Comparison of ENCODE assay signal across 8 cellular contexts in the genomic region with DNA sequence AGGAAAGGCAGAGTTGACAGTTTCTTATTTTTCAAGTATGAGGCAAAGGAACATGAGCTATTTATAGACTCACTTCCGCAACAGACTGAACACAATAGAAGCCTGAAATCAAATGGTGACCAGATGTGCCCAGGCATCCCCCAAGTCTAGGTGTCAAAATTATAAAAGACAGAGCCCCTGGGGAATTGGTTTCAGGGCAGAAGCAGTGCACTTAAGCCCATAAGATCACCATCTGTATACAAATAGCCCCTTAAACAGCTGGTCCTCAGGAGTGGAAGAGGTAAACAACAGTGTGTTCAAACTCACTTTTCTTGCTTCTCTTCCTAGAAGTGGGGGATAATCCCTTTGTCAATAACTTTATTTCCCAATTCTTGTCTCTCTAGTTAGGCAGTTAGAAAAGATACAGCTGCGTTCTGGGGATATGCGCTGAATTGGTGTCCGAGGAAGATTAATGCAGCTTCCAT. TPM values are rescaled to one million over a fixed set of nuclear protein-coding genes. Genes with fewer than 3 reads are reported as not detected.
DNase-seq lines count a peak whose midpoint lies in the region; ATAC-seq and TF ChIP-seq lines count a peak whose summit lies in the region.

No MANE protein-coding gene starts in this region.

- ATAC-seq in stimulated activated naive CD8-positive, alpha-beta T cell treated with anti-CD3 and anti-CD28 coated beads, Interleukin-15, Interleukin-2, amounts not matched to agents 100 U/mL and 50 U/mL, for 24 hours: no peak
- peak; percentile 56 to 62 for ATAC-seq in left cardiac atrium
- ATAC-seq in HG03095 (IDR thresholded peaks at IDR 0.05; ENCODE audit: unreplicated experiment): no peak
- no peak for ATAC-seq in HG03280 (IDR thresholded peaks at IDR 0.05; ENCODE audit: unreplicated experiment)

- intact Hi-C loops in left cardiac atrium (cut with DNase I): no loop called here

- no peaks in the 10 kb centered on the region for H3K36me3 ChIP-seq in Peyer's patch

- H3K27ac ChIP-seq in Peyer's patch: peak overlapping the region; percentile 29 to 73 (median 54)

- H3K4me1 Mint-ChIP-seq in stimulated activated naive CD8-positive, alpha-beta T cell treated with anti-CD3 and anti-CD28 coated beads, Interleukin-15, Interleukin-2, amounts not matched to agents 100 ng/mL and 50 ng/mL, for 24 hours (ENCODE audit: low read depth): peaks cover 57% of the 10 kb centered on the region

- H3K4me1 ChIP-seq in Peyer's patch: peaks cover 3 to 18% (median 8%) of the 10 kb centered on the region in 4 donors

- no peaks in the 10 kb centered on the region for H3K9me3 ChIP-seq in Peyer's patch

- peaks cover 4% of the 10 kb centered on the region for H3K36me3 Mint-ChIP-seq in stimulated activated naive CD8-positive, alpha-beta T cell treated with anti-CD3 and anti-CD28 coated beads, Interleukin-15, Interleukin-2, amounts not matched to agents 100 ng/mL and 50 ng/mL, for 24 hours (ENCODE audit: low read depth)

- no peak for TF ChIP-seq POLR2A in Peyer's patch (IDR thresholded peaks at IDR 0.05)

- no peaks in the 10 kb centered on the region for H3K27me3 ChIP-seq in Peyer's patch

- peak overlapping the region; percentile 11 for H3K4me3 Mint-ChIP-seq in stimulated activated naive CD8-positive, alpha-beta T cell treated with anti-CD3 and anti-CD28 coated beads, Interleukin-15, Interleukin-2, amounts not matched to agents 100 ng/mL and 50 ng/mL, for 24 hours

- H3K27me3 Mint-ChIP-seq in stimulated activated naive CD8-positive, alpha-beta T cell treated with anti-CD3 and anti-CD28 coated beads, Interleukin-15, Interleukin-2, amounts not matched to agents 100 ng/mL and 50 ng/mL, for 24 hours: no peaks in the 10 kb centered on the region

- H3K27ac Mint-ChIP-seq in stimulated activated naive CD8-positive, alpha-beta T cell treated with anti-CD3 and anti-CD28 coated beads, Interleukin-15, Interleukin-2, amounts not matched to agents 100 ng/mL and 50 ng/mL, for 24 hours: peak overlapping the region; percentile 81

- H3K4me3 ChIP-seq in Peyer's patch: no peak overlapping the region

- no peak for DNase-seq in stimulated activated naive CD8-positive, alpha-beta T cell treated with anti-CD3 and anti-CD28 coated beads, Interleukin-15, Interleukin-2, amounts not matched to agents 100 U/mL and 50 U/mL, for 24 hours
- DNase-seq in Peyer's patch: no peak
- DNase-seq in left cardiac atrium: no peak
- no peak for DNase-seq in COLO668 (lab: John Stamatoyannopoulos, UW; ENCODE audit: unreplicated experiment)
- DNase-seq in mucosa of gallbladder (ENCODE audit: low spot score): no peak

- TF ChIP-seq CTCF in Peyer's patch (IDR thresholded peaks at IDR 0.05): no peak

- H3K9me3 Mint-ChIP-seq in stimulated activated naive CD8-positive, alpha-beta T cell treated with anti-CD3 and anti-CD28 coated beads, Interleukin-15, Interleukin-2, amounts not matched to agents 100 ng/mL and 50 ng/mL, for 24 hours: no peaks in the 10 kb centered on the region

RNA-seq across cellular contexts. Expression of a gene that starts 29.9 kb away (rescaled TPM):
- total RNA-seq in Peyer's patch (100 to 1,000 TPM in 1 of 4 donors, 10 to 100 TPM in 2, 1 to 10 TPM in 1; 4.2 to 153 (median 20.4) TPM), left cardiac atrium (10 to 100 TPM in 1 of 2 donors, 1 to 10 TPM in 1; 7.1 to 10.9 TPM), mucosa of gallbladder (9.8 TPM)

RNA-seq across cellular contexts. Expression of a gene that starts 56.7 kb away (rescaled TPM):
- 10 to 100 TPM; 12.9 to 21.9 (median 15.1) TPM for total RNA-seq in Peyer's patch
- 10 to 100 TPM; 11.7 to 14.9 TPM for total RNA-seq in left cardiac atrium
- 12.5 TPM for total RNA-seq in mucosa of gallbladder

RNA-seq across cellular contexts. Expression of a gene that starts 56.7 kb away (rescaled TPM):
- total RNA-seq in Peyer's patch: 10 to 100 TPM; 22.4 to 38.1 (median 33.1) TPM
- 10 to 100 TPM; 13.8 to 15.6 TPM for total RNA-seq in left cardiac atrium
- 22.5 TPM for total RNA-seq in mucosa of gallbladder

Comparison
In these comparisons a context has a peak if more than half of its experiments do, and no peak if none do; other contexts are left out.
1. ATAC-seq: peak in left cardiac atrium (2 of 2); none in stimulated activated naive CD8-positive, alpha-beta T cell treated with anti-CD3 and anti-CD28 coated beads, Interleukin-15, Interleukin-2, amounts not matched to agents 100 U/mL and 50 U/mL, for 24 hours (single experiment), HG03095 (single experiment) and HG03280 (single experiment).